Comparison of ENCODE assay signal across 8 cellular contexts in the genomic region with DNA sequence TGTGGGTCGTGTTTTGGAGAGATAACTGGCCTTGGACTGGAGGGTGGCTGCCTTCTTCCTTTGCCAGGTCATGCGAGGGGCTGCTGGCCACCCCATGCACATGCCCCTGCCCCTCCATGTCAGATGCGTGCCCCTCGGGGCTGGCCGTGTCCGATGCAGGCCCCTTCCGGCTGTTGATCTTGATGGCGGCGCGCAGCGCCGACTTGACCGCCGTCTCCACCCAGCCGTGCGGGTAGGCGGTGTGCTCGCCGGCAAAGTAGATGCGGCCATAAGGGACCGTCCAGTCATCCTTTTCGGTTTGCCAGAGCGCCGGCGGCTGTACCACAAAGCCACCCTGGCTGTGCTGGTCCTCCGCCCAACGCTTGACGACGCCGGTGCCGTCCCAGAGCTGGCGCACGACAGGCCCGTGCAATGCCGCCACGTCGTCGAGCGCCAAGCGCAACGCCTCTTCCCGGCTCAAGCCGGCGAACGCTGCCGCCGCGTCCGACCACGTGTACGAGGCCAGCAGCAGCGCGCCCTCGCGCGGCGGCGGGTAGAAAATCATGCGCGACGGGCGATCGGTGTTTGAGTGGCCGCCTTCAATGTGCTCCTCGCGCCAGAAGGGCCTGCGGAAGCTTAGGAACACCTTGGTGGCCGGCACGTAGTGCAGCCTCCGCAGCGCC. TPM values are rescaled to one million over a fixed set of nuclear protein-coding genes. Genes with fewer than 3 reads are reported as not detected.
A peak's percentile ranks its signal among the peaks of the same experiment; 100 is the strongest.
DNase-seq lines count a peak whose midpoint lies in the region; ATAC-seq and TF ChIP-seq lines count a peak whose summit lies in the region.

No MANE protein-coding gene starts in this region.

- H3K4me3 Mint-ChIP-seq in activated naive CD8-positive, alpha-beta T cell treated with anti-CD3 and anti-CD28 coated beads for 36 hours = peak overlapping the region; percentile 57

- H3K9me3 Mint-ChIP-seq in activated naive CD8-positive, alpha-beta T cell treated with anti-CD3 and anti-CD28 coated beads for 36 hours = peaks cover 2% of the 10 kb centered on the region

- H3K27ac ChIP-seq in RWPE2 (ENCODE audit: poor library complexity, severe bottlenecking) = no peak overlapping the region
- H3K27ac ChIP-seq in left ventricle myocardium inferior (replicated peaks) = no peak overlapping the region

- H3K27me3 Mint-ChIP-seq in activated naive CD8-positive, alpha-beta T cell treated with anti-CD3 and anti-CD28 coated beads for 36 hours = no peaks in the 10 kb centered on the region

- ATAC-seq in RWPE2 (ENCODE audit: low read depth) (peak; percentile 58), HG03135 (IDR thresholded peaks at IDR 0.05; ENCODE audit: unreplicated experiment) (no peak), GM18870 (IDR thresholded peaks at IDR 0.05; ENCODE audit: unreplicated experiment) (no peak)

- H3K27me3 ChIP-seq in RWPE2 (ENCODE audit: insufficient read depth, poor library complexity, severe bottlenecking) (no peaks in the 10 kb centered on the region), left ventricle myocardium inferior (ENCODE audit: low read depth) (peaks cover 24% of the 10 kb centered on the region)

- H3K36me3 Mint-ChIP-seq in activated naive CD8-positive, alpha-beta T cell treated with anti-CD3 and anti-CD28 coated beads for 36 hours = peaks cover 12% of the 10 kb centered on the region

- no peaks in the 10 kb centered on the region for H3K4me1 ChIP-seq in RWPE2 (ENCODE audit: insufficient read depth, poor library complexity, severe bottlenecking)
- H3K4me1 ChIP-seq in left ventricle myocardium inferior = peaks cover 29% of the 10 kb centered on the region

- H3K36me3 ChIP-seq in RWPE2 (ENCODE audit: low read depth) (no peaks in the 10 kb centered on the region; the same call in 1 of the 2 replicates), left ventricle myocardium inferior (peaks cover 26% of the 10 kb centered on the region)

- H3K4me3 ChIP-seq in RWPE2 (ENCODE audit: severe bottlenecking) = peak overlapping the region; percentile 27
- H3K4me3 ChIP-seq in left ventricle myocardium inferior = peak overlapping the region; percentile 60
- peak overlapping the region; percentile 25 for H3K4me3 ChIP-seq in retinal pigment epithelial cell (ENCODE audit: low read length)

- H3K9me3 ChIP-seq in RWPE2 (ENCODE audit: severe bottlenecking) = no peaks in the 10 kb centered on the region
- no peaks in the 10 kb centered on the region for H3K9me3 ChIP-seq in left ventricle myocardium inferior (replicated peaks)

- peaks cover 2% of the 10 kb centered on the region for H3K4me1 Mint-ChIP-seq in activated naive CD8-positive, alpha-beta T cell treated with anti-CD3 and anti-CD28 coated beads for 36 hours

- DNase-seq in RWPE2 (ENCODE audit: low spot score) (no peak), left ventricle myocardium inferior (peak; percentile 74), retinal pigment epithelial cell (ENCODE audit: low read depth) (no peak), epidermal melanocyte (ENCODE audit: insufficient read length, low spot score) (no peak)
- DNase-seq in activated naive CD8-positive, alpha-beta T cell treated with anti-CD3 and anti-CD28 coated beads for 36 hours = peak; percentile 84

- no peak overlapping the region for H3K27ac Mint-ChIP-seq in activated naive CD8-positive, alpha-beta T cell treated with anti-CD3 and anti-CD28 coated beads for 36 hours

- intact Hi-C loops in left ventricle myocardium inferior (cut with micrococcal nuclease) = no loop called here

- TF ChIP-seq CTCF in GM12873 (IDR thresholded peaks at IDR 0.05; ENCODE audit: insufficient read depth, low read depth, low read length, missing control alignments) (peak; percentile 71), RWPE2 (IDR thresholded peaks at IDR 0.05; ENCODE audit: poor library complexity, severe bottlenecking) (peak; percentile 91), left ventricle myocardium inferior (IDR thresholded peaks at IDR 0.05; ENCODE audit: borderline replicate concordance) (peak; percentile 81), retinal pigment epithelial cell (conservative IDR thresholded peaks at IDR 0.05; ENCODE audit: low read depth, low read length) (peak; percentile 72)

RNA-seq across cellular contexts. Expression of a gene that starts 6.9 kb away (rescaled TPM):
- total RNA-seq in activated naive CD8-positive, alpha-beta T cell treated with anti-CD3 and anti-CD28 coated beads for 36 hours = 1 to 10 TPM; 2.3 to 2.9 TPM
- not detected for total RNA-seq in left ventricle myocardium inferior

RNA-seq across cellular contexts. Expression of a gene that starts 12.3 kb away (rescaled TPM):
- total RNA-seq in activated naive CD8-positive, alpha-beta T cell treated with anti-CD3 and anti-CD28 coated beads for 36 hours = 10 to 100 TPM; 22.6 to 24.0 TPM
- total RNA-seq in left ventricle myocardium inferior = 47.5 TPM

RNA-seq across cellular contexts. Expression of a gene that starts 12.7 kb away (rescaled TPM):
- total RNA-seq in activated naive CD8-positive, alpha-beta T cell treated with anti-CD3 and anti-CD28 coated beads for 36 hours = 10 to 100 TPM; 21.0 to 22.7 TPM
- 36.0 TPM for total RNA-seq in left ventricle myocardium inferior

RNA-seq across cellular contexts. Expression of a gene that starts 22.4 kb away (rescaled TPM):
- total RNA-seq in activated naive CD8-positive, alpha-beta T cell treated with anti-CD3 and anti-CD28 coated beads for 36 hours = 100 to 1,000 TPM in 1 of 2 experiments, 10 to 100 TPM in 1; 78.9 to 143 TPM
- 45.1 TPM for total RNA-seq in left ventricle myocardium inferior

RNA-seq across cellular contexts. Expression of a gene that starts 38.9 kb away (rescaled TPM):
- total RNA-seq in activated naive CD8-positive, alpha-beta T cell treated with anti-CD3 and anti-CD28 coated beads for 36 hours = 10 to 100 TPM; 73.9 to 76.4 TPM
- 104 TPM for total RNA-seq in left ventricle myocardium inferior

Comparison
In these comparisons a context has a peak if more than half of its experiments do, and no peak if none do; other contexts are left out.
1. DNase-seq: peak in activated naive CD8-positive, alpha-beta T cell treated with anti-CD3 and anti-CD28 coated beads for 36 hours (single experiment) and left ventricle myocardium inferior (single experiment); none in RWPE2 (single experiment), retinal pigment epithelial cell (single experiment) and epidermal melanocyte (single experiment).
2. Peak in every context shown above with its lines, with median percentiles within 50 percentile points of each other: CTCF ChIP-seq and H3K4me3 ChIP-seq.